Comparison of ENCODE assay signal across 1 cellular context in the genomic region with DNA sequence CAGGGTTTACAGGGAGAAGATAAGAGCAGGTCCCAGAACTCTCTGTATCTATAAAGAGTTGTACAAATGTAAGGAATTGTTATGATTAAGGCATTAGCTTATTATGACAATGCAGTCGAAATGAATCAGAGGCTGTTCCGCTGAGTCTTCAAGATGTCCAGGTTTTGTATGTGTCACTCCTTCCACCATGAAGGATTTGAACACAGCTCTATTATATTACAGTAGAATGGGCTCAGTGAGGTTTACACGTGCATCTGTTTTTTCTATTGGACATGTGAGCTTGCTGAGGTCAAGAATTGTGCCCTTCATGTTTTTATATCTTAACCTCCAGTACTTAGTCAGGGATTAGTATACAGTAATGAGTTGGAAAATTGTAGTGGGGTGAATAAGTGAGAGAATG.
TF ChIP-seq lines count a peak whose summit lies in the region.

No MANE protein-coding gene starts in this region.

TF ChIP-seq in IMR-90, 13 proteins besides CTCF, POLR2A, EP300 and RAD21:
- TF ChIP-seq MAFK (IDR thresholded peaks at IDR 0.05; ENCODE audit: low read depth, low read length) (peak; percentile 65), BHLHE40 (IDR thresholded peaks at IDR 0.05; ENCODE audit: low read depth, low read length) (peak; percentile 90)
- TF ChIP-seq, protein P1, sequence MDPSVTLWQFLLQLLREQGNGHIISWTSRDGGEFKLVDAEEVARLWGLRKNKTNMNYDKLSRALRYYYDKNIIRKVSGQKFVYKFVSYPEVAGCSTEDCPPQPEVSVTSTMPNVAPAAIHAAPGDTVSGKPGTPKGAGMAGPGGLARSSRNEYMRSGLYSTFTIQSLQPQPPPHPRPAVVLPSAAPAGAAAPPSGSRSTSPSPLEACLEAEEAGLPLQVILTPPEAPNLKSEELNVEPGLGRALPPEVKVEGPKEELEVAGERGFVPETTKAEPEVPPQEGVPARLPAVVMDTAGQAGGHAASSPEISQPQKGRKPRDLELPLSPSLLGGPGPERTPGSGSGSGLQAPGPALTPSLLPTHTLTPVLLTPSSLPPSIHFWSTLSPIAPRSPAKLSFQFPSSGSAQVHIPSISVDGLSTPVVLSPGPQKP (IDR thresholded peaks at IDR 0.05; ENCODE audit: borderline replicate concordance, low read depth, low read length) = no peak
- TF ChIP-seq, protein P2, sequence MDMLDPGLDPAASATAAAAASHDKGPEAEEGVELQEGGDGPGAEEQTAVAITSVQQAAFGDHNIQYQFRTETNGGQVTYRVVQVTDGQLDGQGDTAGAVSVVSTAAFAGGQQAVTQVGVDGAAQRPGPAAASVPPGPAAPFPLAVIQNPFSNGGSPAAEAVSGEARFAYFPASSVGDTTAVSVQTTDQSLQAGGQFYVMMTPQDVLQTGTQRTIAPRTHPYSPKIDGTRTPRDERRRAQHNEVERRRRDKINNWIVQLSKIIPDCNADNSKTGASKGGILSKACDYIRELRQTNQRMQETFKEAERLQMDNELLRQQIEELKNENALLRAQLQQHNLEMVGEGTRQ (IDR thresholded peaks at IDR 0.05; ENCODE audit: low read depth, low read length) = peak; percentile 11; the same call in 1 of the 2 replicates
TF ChIP-seq in IMR-90: peak in this region for 3.
